20 cellular contexts compared by ENCODE assay signal in genomic region chr6:3829285-3829684, GRCh38.
"Had no signal": no experiment of that assay in that cellular context is flagged by ENCODE, and none has a peak within 500 bp of the region (broad histone marks: within the 10 kb centered on the region; RNA-seq: fewer than 3 reads in every experiment).

No MANE protein-coding gene starts in this region.

- H3K4me2 ChIP-seq: hepatocyte had no signal

- H3K4me3 Mint-ChIP-seq: dendritic cell treated with granulocyte-macrophage colony-stimulating factor and Interleukin-4, amounts not matched to agents 40 ng/mL and 50 ng/mL, for 4 days; immature natural killer cell had no signal

- FAIRE-seq: endothelial cell of umbilical vein, frontal cortex, keratinocyte had no signal

- ATAC-seq: foreskin keratinocyte, gastroesophageal sphincter, heart left ventricle, left cardiac atrium, left lung, left ventricle myocardium superior, lower lobe of right lung, mucosa of descending colon had no signal

- H3K36me3 Mint-ChIP-seq: immature natural killer cell had no signal

- H3K79me2 ChIP-seq: hepatocyte had no signal

- H3K9me3 Mint-ChIP-seq: dendritic cell treated with granulocyte-macrophage colony-stimulating factor and Interleukin-4, amounts not matched to agents 40 ng/mL and 50 ng/mL, for 4 days; immature natural killer cell had no signal

- H3K9me3 ChIP-seq: colonic mucosa, esophagus muscularis mucosa, gastroesophageal sphincter, heart left ventricle, left lung, lower lobe of right lung, mucosa of descending colon had no signal

- H3K27ac ChIP-seq: colonic mucosa, esophagus muscularis mucosa, foreskin keratinocyte, gastroesophageal sphincter, heart left ventricle, hepatocyte, left lung, lower lobe of right lung had no signal

- H2AFZ ChIP-seq: hepatocyte had no signal

- H3K4me1 Mint-ChIP-seq: immature natural killer cell had no signal

- H3K4me3 ChIP-seq: colonic mucosa, esophagus muscularis mucosa, gastroesophageal sphincter, heart left ventricle, hepatocyte, left lung, lower lobe of right lung, mucosa of descending colon had no signal

- H3K36me3 ChIP-seq: colonic mucosa, esophagus muscularis mucosa, gastroesophageal sphincter, heart left ventricle, left lung, lower lobe of right lung had no signal

- H3K4me1 ChIP-seq: colonic mucosa had no signal

- H3K27ac Mint-ChIP-seq: dendritic cell treated with granulocyte-macrophage colony-stimulating factor and Interleukin-4, amounts not matched to agents 40 ng/mL and 50 ng/mL, for 4 days; immature natural killer cell had no signal

- H3K27me3 ChIP-seq: colonic mucosa, esophagus muscularis mucosa, foreskin keratinocyte, gastroesophageal sphincter, heart left ventricle, hepatocyte, left lung had no signal

- DNase-seq: colonic mucosa; cortex of kidney; effector memory CD4-positive, alpha-beta T cell; foreskin keratinocyte; heart left ventricle; hypothalamus; immature natural killer cell; left cardiac atrium; left lung; left ventricle myocardium superior; lower lobe of right lung; mesendoderm; mucosa of descending colon had no signal
